In genomic region chr15:43751885-43752284, GRCh38 we compare ENCODE assay signal across 20 cellular contexts. TPM values are rescaled to one million over a fixed set of nuclear protein-coding genes. Genes with fewer than 3 reads are reported as not detected.
DNase-seq lines count a peak whose midpoint lies in the region; ATAC-seq, FAIRE-seq and TF ChIP-seq lines count a peak whose summit lies in the region.
"Had no signal": no experiment of that assay in that cellular context is flagged by ENCODE, and none has a peak within 500 bp of the region (broad histone marks: within the 10 kb centered on the region; RNA-seq: fewer than 3 reads in every experiment).

No MANE protein-coding gene starts in this region.

- peaks cover 12% of the 10 kb centered on the region for H3K4me1 ChIP-seq in astrocyte (ENCODE audit: insufficient read depth, low read length)

- peak overlapping the region; percentile 94 for H3K27ac Mint-ChIP-seq in activated T-cell treated with anti-CD3 and anti-CD28 coated beads, Interleukin-2, amount 50 U/mL, for 72 hours
- H3K27ac Mint-ChIP-seq in astrocyte (ENCODE audit: unreplicated experiment) = no peak overlapping the region

- H3K4me3 ChIP-seq in astrocyte (ENCODE audit: insufficient read depth, low read depth, low read length) = no peak overlapping the region
- peak overlapping the region; percentile 57 for H3K4me3 ChIP-seq in neural cell (ENCODE audit: low read length)
- H3K4me3 ChIP-seq: K562, left ventricle myocardium inferior, right atrium auricular region had no signal

- TF ChIP-seq POLR2A in GM12892 (IDR thresholded peaks at IDR 0.05; ENCODE audit: low read depth, low read length) = no peak

- peaks cover 2 to 24% of the 10 kb centered on the region in 2 donors for H3K36me3 Mint-ChIP-seq in activated T-cell treated with anti-CD3 and anti-CD28 coated beads, Interleukin-2, amount 50 U/mL, for 72 hours (ENCODE audit: insufficient read depth in 2 of 2)
- H3K36me3 Mint-ChIP-seq in astrocyte (ENCODE audit: low read depth, unreplicated experiment) = peaks cover 4% of the 10 kb centered on the region

- FAIRE-seq in astrocyte (lab: Jason Lieb, UNC) = no peak
- FAIRE-seq in GM12892 (lab: Jason Lieb, UNC) = no peak
- FAIRE-seq: GM18507, K562 had no signal

- H3K4me2 ChIP-seq in astrocyte (ENCODE audit: low read length) (peak overlapping the region; percentile 49), neural cell (ENCODE audit: low read length) (peak overlapping the region; percentile 51)

- H3K36me3 ChIP-seq in astrocyte (ENCODE audit: insufficient read depth, low read length) = peaks cover 36% of the 10 kb centered on the region
- H3K36me3 ChIP-seq in neural cell (ENCODE audit: insufficient read depth, low read length) = no peaks in the 10 kb centered on the region

- no peaks in the 10 kb centered on the region for H3K27me3 ChIP-seq in astrocyte (ENCODE audit: insufficient read depth, low read length)
- no peaks in the 10 kb centered on the region for H3K27me3 ChIP-seq in neural cell (ENCODE audit: insufficient read depth, low read depth, low read length)
- H3K27me3 ChIP-seq: right atrium auricular region had no signal

- no peak for DNase-seq in activated T-cell treated with anti-CD3 and anti-CD28 coated beads, Interleukin-2, amount 50 U/mL, for 72 hours
- DNase-seq in activated T-cell treated with anti-CD3 and anti-CD28 coated beads, Interleukin-2, amount 50 U/mL, for 1 hour = no peak
- DNase-seq in NCI-H82 (lab: John Stamatoyannopoulos, UW) (peak; percentile 38), astrocyte (ENCODE audit: low read depth) (no peak), Kasumi-1 (lab: John Stamatoyannopoulos, UW) (no peak), GM12892 (ENCODE audit: insufficient read length) (no peak), iPS-NIHi7 (ENCODE audit: extremely low spot score) (no peak)
- DNase-seq: activated CD4-positive, alpha-beta T cell treated with anti-CD3 and anti-CD28 coated beads for 48 hours; head of caudate nucleus; left ventricle myocardium inferior; NCI-H187 treated with DMSO at 0.1 percent for 48 hours; NCI-H446 had no signal

- H3K79me2 ChIP-seq in astrocyte (ENCODE audit: insufficient read depth, low read length) = peaks cover 100% of the 10 kb centered on the region
- H3K79me2 ChIP-seq in neural cell (replicated peaks; ENCODE audit: insufficient read depth, low read length) = peaks cover 53% of the 10 kb centered on the region

- H3F3A ChIP-seq in neural cell (ENCODE audit: insufficient read depth, low read length, poor library complexity, severe bottlenecking) = no peaks in the 10 kb centered on the region

- peak overlapping the region in 1 of 2 donors; percentile 85 for H3K4me3 Mint-ChIP-seq in activated T-cell treated with anti-CD3 and anti-CD28 coated beads, Interleukin-2, amount 50 U/mL, for 72 hours
- H3K4me3 Mint-ChIP-seq in astrocyte (ENCODE audit: unreplicated experiment) = no peak overlapping the region

- peak; percentile 89 for TF ChIP-seq EP300 in neural cell (conservative IDR thresholded peaks at IDR 0.05; ENCODE audit: poor library complexity, severe bottlenecking)

- no peaks in the 10 kb centered on the region for H3K27me3 Mint-ChIP-seq in activated T-cell treated with anti-CD3 and anti-CD28 coated beads, Interleukin-2, amount 50 U/mL, for 72 hours (ENCODE audit: low read depth)
- no peaks in the 10 kb centered on the region for H3K27me3 Mint-ChIP-seq in astrocyte (ENCODE audit: low read depth, unreplicated experiment)

- H2AFZ ChIP-seq in astrocyte (ENCODE audit: low read depth, low read length) = no peak overlapping the region
- H2AFZ ChIP-seq in neural cell (ENCODE audit: low read depth, low read length) = no peak overlapping the region

- no peak for ATAC-seq in activated T-cell treated with anti-CD3 and anti-CD28 coated beads, Interleukin-2, amount 50 U/mL, for 72 hours (replicated peaks in 1 of 2)
- ATAC-seq: K562, SK-N-SH treated with all-trans-retinoic acid at 6 μM for 48 hours had no signal

- peaks cover 48% of the 10 kb centered on the region for H3K4me1 Mint-ChIP-seq in activated T-cell treated with anti-CD3 and anti-CD28 coated beads, Interleukin-2, amount 50 U/mL, for 72 hours (ENCODE audit: low read depth)
- H3K4me1 Mint-ChIP-seq in astrocyte (ENCODE audit: low read depth, unreplicated experiment) = peaks cover 14% of the 10 kb centered on the region

- no peak overlapping the region for H3K9ac ChIP-seq in astrocyte (ENCODE audit: low read length)
- peak overlapping the region; percentile 52 for H3K9ac ChIP-seq in neural cell (ENCODE audit: low read length)

- TF ChIP-seq CTCF in astrocyte (IDR thresholded peaks at IDR 0.05; ENCODE audit: insufficient read depth, low read depth, low read length) = no peak
- no peak for TF ChIP-seq CTCF in neural cell (IDR thresholded peaks at IDR 0.05; ENCODE audit: poor library complexity, severe bottlenecking)

- H4K20me1 ChIP-seq in astrocyte (ENCODE audit: insufficient read depth, low read length) (peaks cover 96% of the 10 kb centered on the region), neural cell (ENCODE audit: insufficient read depth) (no peaks in the 10 kb centered on the region)

- H3K9me3 Mint-ChIP-seq in activated T-cell treated with anti-CD3 and anti-CD28 coated beads, Interleukin-2, amount 50 U/mL, for 72 hours = no peaks in the 10 kb centered on the region
- H3K9me3 Mint-ChIP-seq in astrocyte (ENCODE audit: unreplicated experiment) = no peaks in the 10 kb centered on the region

- no peak for TF ChIP-seq RAD21 in neural cell (conservative IDR thresholded peaks at IDR 0.05)

- H3K9me2 ChIP-seq in neural cell (ENCODE audit: insufficient read depth, low read length) = no peaks in the 10 kb centered on the region

- no peak overlapping the region for H3K27ac ChIP-seq in astrocyte (ENCODE audit: low read depth, low read length)
- H3K27ac ChIP-seq in neural cell (ENCODE audit: low read length) = peak overlapping the region; percentile 83
- H3K27ac ChIP-seq: left ventricle myocardium inferior, right atrium auricular region, RWPE1 had no signal

- H3K9me3 ChIP-seq in astrocyte (ENCODE audit: insufficient read depth, low read depth, low read length) (no peaks in the 10 kb centered on the region), neural cell (ENCODE audit: low read length) (no peaks in the 10 kb centered on the region)
- H3K9me3 ChIP-seq: left ventricle myocardium inferior, right atrium auricular region had no signal

TF ChIP-seq in neural cell, 6 proteins besides CTCF, POLR2A, EP300 and RAD21:
- TF ChIP-seq POLR2AphosphoS5 (IDR thresholded peaks at IDR 0.05) (peak; percentile 56), SMC3 (conservative IDR thresholded peaks at IDR 0.05; ENCODE audit: poor library complexity) (no peak), MXI1 (conservative IDR thresholded peaks at IDR 0.05; ENCODE audit: poor library complexity, severe bottlenecking) (peak; percentile 66)

RNA-seq across cellular contexts. Expression of gene PDIA3, which starts 5.6 kb away (rescaled TPM):
- 100 to 1,000 TPM; 193 to 244 TPM for total RNA-seq in activated T-cell treated with anti-CD3 and anti-CD28 coated beads, Interleukin-2, amount 50 U/mL, for 72 hours
- total RNA-seq in astrocyte = 777 and 911 TPM in 2 replicates
- 133 and 136 TPM in 2 replicates for polyA plus RNA-seq in neural cell
- polyA minus RNA-seq in neural cell = 65.7 and 81.3 TPM in 2 replicates
- polyA plus RNA-seq in GM12892 (2012; ENCODE audit: missing spikeins) = 206 TPM

RNA-seq across cellular contexts. Expression of gene ELL3, which starts 24.9 kb away (rescaled TPM):
- 1 to 10 TPM; 2.2 to 4.3 TPM for total RNA-seq in activated T-cell treated with anti-CD3 and anti-CD28 coated beads, Interleukin-2, amount 50 U/mL, for 72 hours
- 3.2 and 3.8 TPM in 2 replicates for total RNA-seq in astrocyte
- 2.2 TPM in 1 of 2 replicates, not detected in the other for polyA plus RNA-seq in neural cell
- polyA minus RNA-seq in neural cell = not detected in 2 replicates
- polyA plus RNA-seq in GM12892 (2012; ENCODE audit: missing spikeins) = 13.4 TPM

RNA-seq across cellular contexts. Expression of gene SERF2, which starts 40.2 kb away (rescaled TPM):
- 100 to 1,000 TPM; 445 to 520 TPM for total RNA-seq in activated T-cell treated with anti-CD3 and anti-CD28 coated beads, Interleukin-2, amount 50 U/mL, for 72 hours
- 933 and 945 TPM in 2 replicates for total RNA-seq in astrocyte
- 548 and 726 TPM in 2 replicates for polyA plus RNA-seq in neural cell
- polyA minus RNA-seq in neural cell = 89.9 and 113 TPM in 2 replicates
- polyA plus RNA-seq in GM12892 (2012; ENCODE audit: missing spikeins) = 955 TPM

RNA-seq across cellular contexts. Expression of gene SERINC4, which starts 48.1 kb away (rescaled TPM):
- total RNA-seq in activated T-cell treated with anti-CD3 and anti-CD28 coated beads, Interleukin-2, amount 50 U/mL, for 72 hours = under 1 TPM; 0.14 to 0.23 TPM
- total RNA-seq in astrocyte = 0.30 TPM in 1 of 2 replicates, not detected in the other
- polyA plus RNA-seq in neural cell = 0.38 and 0.47 TPM in 2 replicates
- polyA minus RNA-seq in neural cell = not detected in 2 replicates
- 0.25 TPM for polyA plus RNA-seq in GM12892 (2012; ENCODE audit: missing spikeins)
- total RNA-seq: mononuclear cell, omental fat pad had no signal

RNA-seq across cellular contexts. Expression of gene HYPK, which starts 48.5 kb away (rescaled TPM):
- 10 to 100 TPM; 10.3 to 15.2 TPM for total RNA-seq in activated T-cell treated with anti-CD3 and anti-CD28 coated beads, Interleukin-2, amount 50 U/mL, for 72 hours
- total RNA-seq in astrocyte = 13.7 and 15.7 TPM in 2 replicates
- 4.4 and 5.0 TPM in 2 replicates for polyA plus RNA-seq in neural cell
- 9.6 and 11.7 TPM in 2 replicates for polyA minus RNA-seq in neural cell
- polyA plus RNA-seq in GM12892 (2012; ENCODE audit: missing spikeins) = 7.9 TPM
